In genomic region chr7:21611129-21611528, GRCh38 we compare ENCODE assay signal across 17 cellular contexts.
DNase-seq lines count a peak whose midpoint lies in the region; TF ChIP-seq lines count a peak whose summit lies in the region.
"Had no signal": no experiment of that assay in that cellular context is flagged by ENCODE, and none has a peak within 500 bp of the region (broad histone marks: within the 10 kb centered on the region; RNA-seq: fewer than 3 reads in every experiment).

No MANE protein-coding gene starts in this region.

- 57% methylated on average over 4 of the region's 4 CpGs for WGBS in hepatocyte (ENCODE audit: low lambda C conversion rate, missing lambda C conversion rate)
- WGBS in liver = 39% methylated on average over 4 of the region's 4 CpGs
- WGBS in adrenal gland, 4 donors = 72 to 93% (median 85%) methylated on average over 4 of the region's 4 CpGs

- H3K9ac ChIP-seq in liver (ENCODE audit: low read depth in 1 of 2, low read length in 2 of 2) = no peak overlapping the region
- H3K9ac ChIP-seq in parathyroid adenoma = no peak overlapping the region
- H3K9ac ChIP-seq in colonic mucosa (ENCODE audit: low read depth in 2 of 2, low read length in 2 of 2) = no peak overlapping the region
- H3K9ac ChIP-seq: GM23248 had no signal

- in situ Hi-C loops in brain microvascular endothelial cell (cut with HindIII; ENCODE audit: low pct_ligation_motif_present, low sequenced_read_pairs) = no loop called here

- intact Hi-C loops in colonic mucosa (cut with DNase I) (no loop called here), tibial artery (cut with DNase I; ENCODE audit: low total_unique reads) (no loop called here), adrenal gland (cut with DNase I) (no loop called here)

- no peak overlapping the region for H2AFZ ChIP-seq in hepatocyte
- no peak overlapping the region for H2AFZ ChIP-seq in parathyroid adenoma
- H2AFZ ChIP-seq: GM23248 had no signal

- H3K79me2 ChIP-seq in hepatocyte (no peaks in the 10 kb centered on the region), parathyroid adenoma (no peaks in the 10 kb centered on the region)

- no peaks in the 10 kb centered on the region for H3K9me2 ChIP-seq in hepatocyte (replicated peaks; ENCODE audit: insufficient read depth)

- H3K4me3 ChIP-seq in hepatocyte (no peak overlapping the region), liver (ENCODE audit: low read depth in 1 of 3, low read length in 3 of 3) (no peak overlapping the region), parathyroid adenoma (ENCODE audit: low read depth, low read length) (no peak overlapping the region), colonic mucosa (no peak overlapping the region), tibial artery (no peak overlapping the region), brain microvascular endothelial cell (ENCODE audit: low read depth, low read length) (no peak overlapping the region), adrenal gland (no peak overlapping the region)
- H3K4me3 ChIP-seq: GM23248 had no signal

- H3K4me2 ChIP-seq in hepatocyte = no peak overlapping the region
- no peak overlapping the region for H3K4me2 ChIP-seq in parathyroid adenoma (ENCODE audit: low read length)

- H3K36me3 ChIP-seq in hepatocyte (replicated peaks; ENCODE audit: insufficient read depth, low read depth) = no peaks in the 10 kb centered on the region
- H3K36me3 ChIP-seq in liver (ENCODE audit: control insufficient read depth in 4 of 4, insufficient read depth in 3 of 4, low read depth in 1 of 4, low read length in 3 of 4) = no peaks in the 10 kb centered on the region
- H3K36me3 ChIP-seq in parathyroid adenoma (ENCODE audit: control insufficient read depth, insufficient read depth, low read length) = peaks cover 3% of the 10 kb centered on the region
- H3K36me3 ChIP-seq in colonic mucosa = no peaks in the 10 kb centered on the region
- H3K36me3 ChIP-seq in tibial artery = no peaks in the 10 kb centered on the region
- no peaks in the 10 kb centered on the region for H3K36me3 ChIP-seq in brain microvascular endothelial cell (replicated peaks)
- no peaks in the 10 kb centered on the region for H3K36me3 ChIP-seq in adrenal gland (replicated peaks in 1 of 2)

- peak; percentile 21 to 52 for TF ChIP-seq RAD21 in liver (IDR thresholded peaks at IDR 0.05)

- H3K27me3 ChIP-seq in hepatocyte (no peaks in the 10 kb centered on the region), liver (ENCODE audit: control insufficient read depth in 4 of 4, insufficient read depth in 4 of 4, low read length in 3 of 4) (no peaks in the 10 kb centered on the region), parathyroid adenoma (ENCODE audit: control insufficient read depth, insufficient read depth, low read length) (no peaks in the 10 kb centered on the region), colonic mucosa (no peaks in the 10 kb centered on the region), tibial artery (no peaks in the 10 kb centered on the region), brain microvascular endothelial cell (replicated peaks) (no peaks in the 10 kb centered on the region), adrenal gland (no peaks in the 10 kb centered on the region)

- DNase-seq in HuH-7 (ENCODE audit: low spot score) = peak; percentile 17
- DNase-seq in hepatocyte (ENCODE audit: low spot score) = peak; percentile 23
- DNase-seq in colonic mucosa = no peak
- DNase-seq in tibial artery = no peak
- DNase-seq in brain microvascular endothelial cell = no peak
- DNase-seq in adrenal gland = no peak
- DNase-seq: C1 segment of cervical spinal cord; CD4-positive, alpha-beta memory T cell; COR-L47; DMS153; DMS79 treated with DMSO at 0.1 percent for 48 hours; GF-D8; GM23248; H7; HCEC 1CT had no signal

- TF ChIP-seq CTCF in hepatocyte (IDR thresholded peaks at IDR 0.05; ENCODE audit: poor library complexity) (no peak), liver (IDR thresholded peaks at IDR 0.05; ENCODE audit: low read depth, low read length, missing input control) (no peak), parathyroid adenoma (IDR thresholded peaks at IDR 0.05) (no peak), colonic mucosa (IDR thresholded peaks at IDR 0.05) (no peak), tibial artery (IDR thresholded peaks at IDR 0.05) (no peak), brain microvascular endothelial cell (IDR thresholded peaks at IDR 0.05; ENCODE audit: low read depth, low read length, missing control alignments) (no peak), adrenal gland (IDR thresholded peaks at IDR 0.05) (no peak)

- TF ChIP-seq POLR2A in adrenal gland (IDR thresholded peaks at IDR 0.05) = no peak

- no peaks in the 10 kb centered on the region for H3K9me3 ChIP-seq in hepatocyte (ENCODE audit: low read depth)
- no peaks in the 10 kb centered on the region for H3K9me3 ChIP-seq in liver (ENCODE audit: control insufficient read depth in 4 of 4, low read length in 3 of 4)
- H3K9me3 ChIP-seq in parathyroid adenoma (ENCODE audit: control insufficient read depth, low read length) = no peaks in the 10 kb centered on the region
- H3K9me3 ChIP-seq in colonic mucosa = no peaks in the 10 kb centered on the region
- H3K9me3 ChIP-seq in tibial artery = no peaks in the 10 kb centered on the region
- H3K9me3 ChIP-seq in adrenal gland (replicated peaks in 1 of 3) = no peaks in the 10 kb centered on the region

- H3K27ac ChIP-seq in hepatocyte (no peak overlapping the region), liver (ENCODE audit: low read depth in 1 of 2, low read length in 2 of 2) (no peak overlapping the region), parathyroid adenoma (peak overlapping the region; percentile 100), colonic mucosa (no peak overlapping the region), tibial artery (no peak overlapping the region), brain microvascular endothelial cell (no peak overlapping the region), adrenal gland (no peak overlapping the region)
- H3K27ac ChIP-seq: GM23248 had no signal

- H3K4me1 ChIP-seq in hepatocyte (ENCODE audit: insufficient read depth) = no peaks in the 10 kb centered on the region
- peaks cover 0 to 10% (median 3%) of the 10 kb centered on the region in 4 donors for H3K4me1 ChIP-seq in liver (ENCODE audit: control insufficient read depth in 4 of 4, insufficient read depth in 4 of 4, low read length in 3 of 4)
- peaks cover 27% of the 10 kb centered on the region for H3K4me1 ChIP-seq in parathyroid adenoma
- no peaks in the 10 kb centered on the region for H3K4me1 ChIP-seq in colonic mucosa
- H3K4me1 ChIP-seq in tibial artery = no peaks in the 10 kb centered on the region
- no peaks in the 10 kb centered on the region for H3K4me1 ChIP-seq in adrenal gland (replicated peaks in 1 of 2)

- H4K20me1 ChIP-seq in hepatocyte (ENCODE audit: insufficient read depth, poor library complexity, severe bottlenecking) = no peaks in the 10 kb centered on the region

TF ChIP-seq in liver, 16 proteins besides CTCF, POLR2A, EP300 and RAD21 (continues in another document):
- TF ChIP-seq JUND (IDR thresholded peaks at IDR 0.05) (peak in 1 of 2 donors; percentile 93), HNF4A (conservative IDR thresholded peaks at IDR 0.05) (peak; percentile 100), EGR1 (IDR thresholded peaks at IDR 0.05; ENCODE audit: low read depth in 2 of 2) (peak in 1 of 2 donors; percentile 50), REST (IDR thresholded peaks at IDR 0.05) (peak; percentile 56), YY1 (IDR thresholded peaks at IDR 0.05) (peak; percentile 50), FOXA2 (IDR thresholded peaks at IDR 0.05) (peak; percentile 50), RXRA (IDR thresholded peaks at IDR 0.05) (peak; percentile 91 to 96), FOXA1 (IDR thresholded peaks at IDR 0.05) (peak; percentile 48)
- TF ChIP-seq, protein P1, sequence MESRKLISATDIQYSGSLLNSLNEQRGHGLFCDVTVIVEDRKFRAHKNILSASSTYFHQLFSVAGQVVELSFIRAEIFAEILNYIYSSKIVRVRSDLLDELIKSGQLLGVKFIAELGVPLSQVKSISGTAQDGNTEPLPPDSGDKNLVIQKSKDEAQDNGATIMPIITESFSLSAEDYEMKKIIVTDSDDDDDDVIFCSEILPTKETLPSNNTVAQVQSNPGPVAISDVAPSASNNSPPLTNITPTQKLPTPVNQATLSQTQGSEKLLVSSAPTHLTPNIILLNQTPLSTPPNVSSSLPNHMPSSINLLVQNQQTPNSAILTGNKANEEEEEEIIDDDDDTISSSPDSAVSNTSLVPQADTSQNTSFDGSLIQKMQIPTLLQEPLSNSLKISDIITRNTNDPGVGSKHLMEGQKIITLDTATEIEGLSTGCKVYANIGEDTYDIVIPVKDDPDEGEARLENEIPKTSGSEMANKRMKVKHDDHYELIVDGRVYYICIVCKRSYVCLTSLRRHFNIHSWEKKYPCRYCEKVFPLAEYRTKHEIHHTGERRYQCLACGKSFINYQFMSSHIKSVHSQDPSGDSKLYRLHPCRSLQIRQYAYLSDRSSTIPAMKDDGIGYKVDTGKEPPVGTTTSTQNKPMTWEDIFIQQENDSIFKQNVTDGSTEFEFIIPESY (IDR thresholded peaks at IDR 0.05) = peak; percentile 84
- TF ChIP-seq, protein P2, sequence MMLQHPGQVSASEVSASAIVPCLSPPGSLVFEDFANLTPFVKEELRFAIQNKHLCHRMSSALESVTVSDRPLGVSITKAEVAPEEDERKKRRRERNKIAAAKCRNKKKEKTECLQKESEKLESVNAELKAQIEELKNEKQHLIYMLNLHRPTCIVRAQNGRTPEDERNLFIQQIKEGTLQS (IDR thresholded peaks at IDR 0.05) = peak; percentile 15

Comparison
In these comparisons a context has a peak if more than half of its experiments do, and no peak if none do; other contexts are left out.
1. DNase-seq: peak in HuH-7 (single experiment) and hepatocyte (single experiment); none in colonic mucosa (single experiment), tibial artery (0 of 2), brain microvascular endothelial cell (single experiment) and adrenal gland (0 of 7).